Comparison of ENCODE assay signal across 10 cellular contexts in the genomic region with DNA sequence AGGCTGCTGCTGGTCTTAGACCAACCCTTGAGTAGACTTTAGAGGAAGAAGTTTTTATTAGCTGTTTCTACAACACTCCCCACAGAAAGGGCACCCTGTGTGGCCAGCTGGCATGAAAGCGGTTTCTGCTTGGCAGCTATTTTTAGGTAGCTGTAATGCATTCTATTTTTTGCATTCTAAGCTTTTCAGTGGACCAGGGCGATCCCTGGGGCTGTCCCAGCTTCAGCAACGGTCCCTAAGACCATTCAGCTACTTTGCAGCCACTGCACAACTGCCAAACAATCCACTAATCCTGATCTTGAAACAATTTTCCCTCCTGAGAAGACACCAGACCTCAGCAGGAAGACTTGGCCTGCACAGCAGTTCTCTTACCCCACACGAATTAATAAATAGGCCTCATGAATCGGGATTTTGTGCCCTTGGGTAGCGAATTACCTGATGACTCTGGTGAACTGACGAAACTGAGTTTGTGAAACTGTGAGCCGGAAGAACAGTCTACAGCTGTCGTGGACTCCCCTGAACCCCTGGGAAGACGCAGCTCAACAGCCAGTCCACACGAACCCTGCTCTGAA. TPM values are rescaled to one million over a fixed set of nuclear protein-coding genes. Genes with fewer than 3 reads are reported as not detected.
DNase-seq lines count a peak whose midpoint lies in the region; ATAC-seq, FAIRE-seq and TF ChIP-seq lines count a peak whose summit lies in the region.
"Had no signal": no experiment of that assay in that cellular context is flagged by ENCODE, and none has a peak within 500 bp of the region (broad histone marks: within the 10 kb centered on the region; RNA-seq: fewer than 3 reads in every experiment).

No MANE protein-coding gene starts in this region.

- H3K9me3 ChIP-seq in osteoblast (ENCODE audit: low read depth, low read length): no peaks in the 10 kb centered on the region
- no peaks in the 10 kb centered on the region for H3K9me3 ChIP-seq in kidney (ENCODE audit: control insufficient read depth in 1 of 2, low read length in 2 of 2)

- DNase-seq in DMS 273 (lab: John Stamatoyannopoulos, UW; ENCODE audit: unreplicated experiment): peak; percentile 48
- DNase-seq in DMS 273 treated with DMSO at 0.1 percent for 48 hours (lab: John Stamatoyannopoulos, UW): no peak
- DNase-seq in anterior cingulate cortex (lab: John Stamatoyannopoulos, UW): peak in 50 of 58 donors; percentile 7 to 86 (median 48)
- DNase-seq in osteoblast (ENCODE audit: insufficient read length, low spot score, missing footprints): no peak
- DNase-seq in SK-N-DZ (ENCODE audit: low spot score): no peak
- DNase-seq in kidney: no peak
- DNase-seq in type B pancreatic cell (ENCODE audit: extremely low spot score, unreplicated experiment): no peak

- peak overlapping the region; percentile 15 for H2AFZ ChIP-seq in osteoblast (ENCODE audit: low read length)

- no peak overlapping the region for H3K27ac ChIP-seq in osteoblast (ENCODE audit: low read depth, low read length)
- peak overlapping the region in 1 of 2 donors; percentile 65 for H3K27ac ChIP-seq in kidney (ENCODE audit: low read depth in 2 of 2, low read length in 2 of 2)
- H3K27ac ChIP-seq: 22Rv1, VCaP had no signal

- H3K27me3 Mint-ChIP-seq in type B pancreatic cell: peaks cover 3% of the 10 kb centered on the region

- no peaks in the 10 kb centered on the region for H3K36me3 ChIP-seq in osteoblast (ENCODE audit: insufficient read depth, low read length)
- no peaks in the 10 kb centered on the region for H3K36me3 ChIP-seq in kidney (ENCODE audit: control insufficient read depth in 1 of 2, insufficient read depth in 2 of 2, low read length in 2 of 2)

- no peak overlapping the region for H3K4me3 Mint-ChIP-seq in type B pancreatic cell

- H3K4me2 ChIP-seq in osteoblast (ENCODE audit: insufficient read depth, low read length): peak overlapping the region; percentile 9

- TF ChIP-seq CTCF in osteoblast (IDR thresholded peaks at IDR 0.05; ENCODE audit: extremely low read depth, low read depth, low read length) (no peak), kidney (IDR thresholded peaks at IDR 0.05; ENCODE audit: borderline replicate concordance, extremely low read depth, insufficient read depth) (no peak), type B pancreatic cell (conservative IDR thresholded peaks at IDR 0.05) (no peak)

- H3K9me3 Mint-ChIP-seq in type B pancreatic cell: no peaks in the 10 kb centered on the region

- peak; percentile 73 for ATAC-seq in HG03135 (IDR thresholded peaks at IDR 0.05; ENCODE audit: unreplicated experiment)

- H3K27me3 ChIP-seq in osteoblast (ENCODE audit: insufficient read depth, low read length): peaks cover 13% of the 10 kb centered on the region

- FAIRE-seq in kidney (lab: Jason Lieb, UNC): no peak

- no peaks in the 10 kb centered on the region for H3K36me3 Mint-ChIP-seq in type B pancreatic cell

- intact Hi-C loops in kidney (cut with DNase I): no loop called here

- no peaks in the 10 kb centered on the region for H3K79me2 ChIP-seq in osteoblast (ENCODE audit: insufficient read depth, low read length)

- no peaks in the 10 kb centered on the region for H4K20me1 ChIP-seq in osteoblast (ENCODE audit: insufficient read depth, low read length)

- H3K4me1 Mint-ChIP-seq in type B pancreatic cell (ENCODE audit: unreplicated experiment): no peaks in the 10 kb centered on the region

- H3K9ac ChIP-seq in kidney (ENCODE audit: low read length in 2 of 2): no peak overlapping the region

- H3K4me3 ChIP-seq in osteoblast (ENCODE audit: insufficient read depth, low read length): no peak overlapping the region
- no peak overlapping the region for H3K4me3 ChIP-seq in kidney (ENCODE audit: low read length in 2 of 2)

- H3K4me1 ChIP-seq in osteoblast (ENCODE audit: insufficient read depth, low read length): no peaks in the 10 kb centered on the region
- H3K4me1 ChIP-seq in kidney (ENCODE audit: control insufficient read depth in 1 of 2, insufficient read depth in 1 of 2, low read depth in 1 of 2, low read length in 2 of 2): peaks cover 0 to 2% of the 10 kb centered on the region in 2 donors

- no peak overlapping the region for H3K27ac Mint-ChIP-seq in type B pancreatic cell

RNA-seq across cellular contexts. Expression of a gene that starts 14.6 kb away (rescaled TPM):
- total RNA-seq in osteoblast (118 and 139 TPM in 2 replicates), kidney (61.1 TPM), type B pancreatic cell (ENCODE audit: low replicate concordance) (140 and 247 TPM in 2 replicates)
- 113 and 119 TPM in 2 replicates for polyA plus RNA-seq in SK-N-DZ (2014; cell fraction: cytosol; rRNA removed)
- 107 and 138 TPM in 2 replicates for polyA plus RNA-seq in SK-N-DZ (2014; cell fraction: nucleus; rRNA removed)
- 23.7 TPM for polyA plus RNA-seq in kidney (ENCODE audit: insufficient read depth, low read depth, low replicate concordance)

Comparison
In these comparisons a context has a peak if more than half of its experiments do, and no peak if none do; other contexts are left out.
1. DNase-seq: peak in DMS 273 (single experiment) and anterior cingulate cortex (50 of 58); none in DMS 273 treated with DMSO at 0.1 percent for 48 hours (single experiment), osteoblast (single experiment), SK-N-DZ (single experiment), kidney (single experiment) and type B pancreatic cell (single experiment).